In the genomic region with DNA sequence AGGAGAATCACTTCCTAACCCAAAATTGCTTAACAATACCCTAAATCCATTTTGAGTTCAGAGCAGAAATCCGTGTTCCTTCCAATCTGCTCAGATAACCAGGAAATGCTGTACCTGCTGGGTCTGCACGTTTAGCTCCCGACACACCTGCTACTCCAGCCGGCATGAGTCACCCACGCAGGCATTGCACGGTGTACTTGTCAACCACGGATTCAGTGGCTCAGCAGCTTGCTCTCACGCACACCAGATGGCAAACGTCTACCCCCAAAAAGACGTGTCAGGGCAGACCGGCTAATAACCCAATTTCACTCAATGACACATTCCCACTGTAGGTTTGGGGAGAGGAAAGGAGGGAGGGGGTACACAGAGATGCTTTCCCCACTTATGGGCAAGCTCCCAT, we compare ENCODE assay signal across 9 cellular contexts.
DNase-seq lines count a peak whose midpoint lies in the region; ATAC-seq and TF ChIP-seq lines count a peak whose summit lies in the region.
"Had no signal": no experiment of that assay in that cellular context is flagged by ENCODE, and none has a peak within 500 bp of the region (broad histone marks: within the 10 kb centered on the region; RNA-seq: fewer than 3 reads in every experiment).

No MANE protein-coding gene starts in this region.

- no peaks in the 10 kb centered on the region for H3K36me3 ChIP-seq in CD4-positive, alpha-beta memory T cell (ENCODE audit: insufficient read depth, low read length)
- H3K36me3 ChIP-seq in lower lobe of right lung, result no peaks in the 10 kb centered on the region

- H3K4me1 Mint-ChIP-seq in CD4-positive, alpha-beta memory T cell, result peaks cover 24 to 66% (median 42%) of the 10 kb centered on the region in 4 donors
- peaks cover 35% of the 10 kb centered on the region for H3K4me1 Mint-ChIP-seq in activated CD4-positive, alpha-beta memory T cell treated with anti-CD3 and anti-CD28 coated beads for 36 hours (ENCODE audit: low read depth)

- H3K27me3 ChIP-seq in CD4-positive, alpha-beta memory T cell (ENCODE audit: insufficient read depth, low read length), result peaks cover 4% of the 10 kb centered on the region
- peaks cover 31% of the 10 kb centered on the region for H3K27me3 ChIP-seq in lower lobe of right lung (ENCODE audit: low read depth)

- peaks cover 29% of the 10 kb centered on the region for H3K4me1 ChIP-seq in CD4-positive, alpha-beta memory T cell (ENCODE audit: insufficient read depth, low read length)
- H3K4me1 ChIP-seq in lower lobe of right lung, result peaks cover 22% of the 10 kb centered on the region

- intact Hi-C loops in CD4-positive, alpha-beta memory T cell (cut with micrococcal nuclease), result no loop called here
- intact Hi-C loops in activated CD4-positive, alpha-beta memory T cell treated with anti-CD3 and anti-CD28 coated beads for 36 hours (cut with micrococcal nuclease), result no loop called here
- intact Hi-C loops in lower lobe of right lung (cut with DNase I), result no loop called here

- CTCF ChIA-PET in CD4-positive, alpha-beta memory T cell (lab: Charles Lee; ENCODE audit: partially characterized antibody), result interaction anchor here (0.9 to 1.6 kb wide), 3 partner anchors 10 to 138 kb away, joined by 4 to 9 read pairs (median 5); no protein-coding TSS in a partner anchor
- CTCF ChIA-PET in activated CD4-positive, alpha-beta memory T cell treated with anti-CD3 and anti-CD28 coated beads for 36 hours (lab: Charles Lee), result interaction anchor here (1.1 to 3.6 kb wide), 3 partner anchors 29 to 138 kb away, joined by 4 to 19 read pairs (median 5); no protein-coding TSS in a partner anchor

- H3K9me3 Mint-ChIP-seq in CD4-positive, alpha-beta memory T cell, result no peaks in the 10 kb centered on the region
- H3K9me3 Mint-ChIP-seq in activated CD4-positive, alpha-beta memory T cell treated with anti-CD3 and anti-CD28 coated beads for 36 hours, result no peaks in the 10 kb centered on the region

- H3K4me3 ChIP-seq in CD4-positive, alpha-beta memory T cell (ENCODE audit: low read length in 2 of 2), result no peak overlapping the region
- peak overlapping the region; percentile 8 for H3K4me3 ChIP-seq in lower lobe of right lung
- H3K4me3 ChIP-seq: K562 had no signal

- no peak for TF ChIP-seq CTCF in lower lobe of right lung (IDR thresholded peaks at IDR 0.05)

- peak; percentile 78 to 85 for ATAC-seq in lower lobe of right lung
- no peak for ATAC-seq in HG02970 (IDR thresholded peaks at IDR 0.05; ENCODE audit: low FRiP score, unreplicated experiment)
- ATAC-seq in GM19395 (IDR thresholded peaks at IDR 0.05; ENCODE audit: unreplicated experiment), result no peak
- ATAC-seq: K562 had no signal

- H3K9me3 ChIP-seq in CD4-positive, alpha-beta memory T cell (ENCODE audit: control insufficient read depth in 1 of 2, low read length in 2 of 2), result no peaks in the 10 kb centered on the region
- H3K9me3 ChIP-seq in lower lobe of right lung, result no peaks in the 10 kb centered on the region

- peak overlapping the region in 6 of 7 donors; percentile 5 to 93 (median 72) for H3K27ac Mint-ChIP-seq in CD4-positive, alpha-beta memory T cell
- H3K27ac Mint-ChIP-seq in activated CD4-positive, alpha-beta memory T cell treated with anti-CD3 and anti-CD28 coated beads for 36 hours, result peak overlapping the region; percentile 65

- no peak overlapping the region for H3K27ac ChIP-seq in CD4-positive, alpha-beta memory T cell (ENCODE audit: low read depth, low read length)
- H3K27ac ChIP-seq in lower lobe of right lung, result peak overlapping the region; percentile 80

- peaks cover 11 to 25% of the 10 kb centered on the region in 2 donors for H3K27me3 Mint-ChIP-seq in CD4-positive, alpha-beta memory T cell
- peaks cover 29% of the 10 kb centered on the region for H3K27me3 Mint-ChIP-seq in activated CD4-positive, alpha-beta memory T cell treated with anti-CD3 and anti-CD28 coated beads for 36 hours

- POLR2A ChIA-PET in CD4-positive, alpha-beta memory T cell (lab: Charles Lee; ENCODE audit: partially characterized antibody), result interaction anchor here (1.1 kb wide), 1 partner anchor 29 kb away, joined by 6 read pairs; no protein-coding TSS in a partner anchor
- POLR2A ChIA-PET in activated CD4-positive, alpha-beta memory T cell treated with anti-CD3 and anti-CD28 coated beads for 36 hours (lab: Charles Lee), result no interaction called here

- peak overlapping the region in 7 of 8 donors; percentile 25 to 83 (median 53) for H3K4me3 Mint-ChIP-seq in CD4-positive, alpha-beta memory T cell
- H3K4me3 Mint-ChIP-seq in activated CD4-positive, alpha-beta memory T cell treated with anti-CD3 and anti-CD28 coated beads for 36 hours, result peak overlapping the region; percentile 33

- peak in 2 of 5 donors; percentile 33 to 62 for DNase-seq in CD4-positive, alpha-beta memory T cell
- DNase-seq in NCI-H146 treated with DMSO at 0.1 percent for 48 hours (lab: John Stamatoyannopoulos, UW; ENCODE audit: unreplicated experiment), result peak; percentile 73
- DNase-seq in activated CD4-positive, alpha-beta memory T cell treated with anti-CD3 and anti-CD28 coated beads for 36 hours, result peak; percentile 50
- peak; percentile 82 for DNase-seq in lower lobe of right lung
- DNase-seq in 8988T, result no peak
- no peak for DNase-seq in HUDEP-2 (lab: John Stamatoyannopoulos, UW; ENCODE audit: unreplicated experiment in 76 of 76)

- no peaks in the 10 kb centered on the region for H3K36me3 Mint-ChIP-seq in CD4-positive, alpha-beta memory T cell
- no peaks in the 10 kb centered on the region for H3K36me3 Mint-ChIP-seq in activated CD4-positive, alpha-beta memory T cell treated with anti-CD3 and anti-CD28 coated beads for 36 hours

Comparison
In these comparisons a context has a peak if more than half of its experiments do, and no peak if none do; other contexts are left out.
1. DNase-seq: peak in NCI-H146 treated with DMSO at 0.1 percent for 48 hours (single experiment), activated CD4-positive, alpha-beta memory T cell treated with anti-CD3 and anti-CD28 coated beads for 36 hours (single experiment) and lower lobe of right lung (single experiment); none in 8988T (single experiment) and HUDEP-2 (0 of 76).
2. ATAC-seq: peak in lower lobe of right lung (2 of 2); none in HG02970 (single experiment) and GM19395 (single experiment).